ENCODE assay signal across 7 cellular contexts in genomic region chr11:65041206-65042035, GRCh38. TPM values are rescaled to one million over a fixed set of nuclear protein-coding genes. Genes with fewer than 3 reads are reported as not detected.
DNase-seq lines count a peak whose midpoint lies in the region; ATAC-seq, FAIRE-seq and TF ChIP-seq lines count a peak whose summit lies in the region.

SAC3D1 (plus strand) TSS chr11:65041210; CDS start chr11:65041293, 83 bp downstream.

- no peak for TF ChIP-seq POLR2A in stomach (IDR thresholded peaks at IDR 0.05)

- WGBS in stomach, 5 donors = 1 to 5% (median 2%) methylated on average over 5 to 94 of the region's 94 CpGs

- intact Hi-C loops in lower lobe of right lung (cut with DNase I) (no loop called here), stomach (cut with DNase I; ENCODE audit: low total_unique reads) (no loop called here)

- DNase-seq in GM10266 (ENCODE audit: extremely low spot score) (peak; percentile 85), HTR-8/SVneo (ENCODE audit: insufficient read length, low spot score) (no peak), T-helper 1 cell (peak in 4 of 5 donors; percentile 46 to 67 (median 52)), coronary artery (ENCODE audit: low spot score) (no peak), lower lobe of right lung (peak; percentile 79), stomach (peak; percentile 67)

- TF ChIP-seq CTCF in GM10266 (IDR thresholded peaks at IDR 0.05; ENCODE audit: control insufficient read depth, insufficient read depth, low read depth, missing control alignments) = no peak
- no peak for TF ChIP-seq CTCF in coronary artery (IDR thresholded peaks at IDR 0.05)
- TF ChIP-seq CTCF in lower lobe of right lung (IDR thresholded peaks at IDR 0.05) = no peak
- no peak for TF ChIP-seq CTCF in stomach (IDR thresholded peaks at IDR 0.05)

- H3K36me3 ChIP-seq in lower lobe of right lung = peaks cover 52% of the 10 kb centered on the region
- H3K36me3 ChIP-seq in stomach = peaks cover 27 to 55% (median 50%) of the 10 kb centered on the region in 4 donors

- H3K27ac ChIP-seq in coronary artery (peak within 1 kb of the TSS; percentile 53 to 98), lower lobe of right lung (peak within 1 kb of the TSS; percentile 91), stomach (peak within 1 kb of the TSS; percentile 92 to 99 (median 93))

- TF ChIP-seq EP300 in stomach (IDR thresholded peaks at IDR 0.05) = no peak

- H3K27me3 ChIP-seq in lower lobe of right lung (ENCODE audit: low read depth) (no peaks in the 10 kb centered on the region), stomach (no peaks in the 10 kb centered on the region)

- no peaks in the 10 kb centered on the region for H3K9me3 ChIP-seq in lower lobe of right lung
- H3K9me3 ChIP-seq in stomach = no peaks in the 10 kb centered on the region

- peak; percentile 38 for ATAC-seq in GM21447 (IDR thresholded peaks at IDR 0.05; ENCODE audit: unreplicated experiment)
- peak; percentile 78 to 83 for ATAC-seq in lower lobe of right lung

- H3K4me3 ChIP-seq in coronary artery (peak within 1 kb of the TSS; percentile 97), lower lobe of right lung (peak within 1 kb of the TSS; percentile 93), stomach (peak within 1 kb of the TSS; percentile 74 to 98 (median 92))

- peaks cover 37% of the 10 kb centered on the region for H3K4me1 ChIP-seq in lower lobe of right lung
- peaks cover 19 to 53% (median 41%) of the 10 kb centered on the region in 4 donors for H3K4me1 ChIP-seq in stomach

- peak; percentile 86 for FAIRE-seq in HTR-8/SVneo (lab: Jason Lieb, UNC)

RNA-seq across cellular contexts. Expression of gene SAC3D1, which starts in this region (rescaled TPM):
- 12.6 TPM for total RNA-seq in lower lobe of right lung
- 10 to 100 TPM in 2 of 5 donors, 1 to 10 TPM in 3; 1.8 to 97.6 (median 6.7) TPM for total RNA-seq in stomach
- polyA plus RNA-seq in stomach = 10 to 100 TPM in 2 of 3 donors, 1 to 10 TPM in 1; 8.9 to 14.5 (median 14.4) TPM

Comparison
In these comparisons a context has a peak if more than half of its experiments do, and no peak if none do; other contexts are left out.
1. DNase-seq: peak in GM10266 (single experiment), T-helper 1 cell (4 of 5), lower lobe of right lung (single experiment) and stomach (single experiment); none in HTR-8/SVneo (single experiment) and coronary artery (single experiment).
2. Peak in every context shown above with its lines, with median percentiles within 50 percentile points of each other: H3K27ac ChIP-seq and H3K4me3 ChIP-seq.